Comparison of ENCODE assay signal across 14 cellular contexts in the genomic region with DNA sequence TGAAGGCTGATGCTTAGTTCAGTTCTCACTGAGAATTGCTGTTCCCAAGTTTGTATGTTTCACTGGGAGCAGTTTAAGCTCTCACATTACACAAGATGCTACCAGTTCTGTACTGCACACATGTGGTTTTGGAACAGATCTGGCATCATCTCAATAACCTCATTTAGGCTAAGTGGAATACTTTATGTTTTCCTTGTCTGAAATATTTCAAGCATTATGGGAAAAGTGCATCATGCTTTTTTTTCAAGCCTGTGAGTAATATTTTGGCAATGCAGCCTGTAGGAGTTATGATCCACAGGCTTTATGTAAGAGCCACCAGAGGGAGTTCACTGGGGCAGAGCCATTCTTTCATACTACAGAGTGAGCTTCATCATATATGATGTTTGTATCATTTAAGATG.
DNase-seq lines count a peak whose midpoint lies in the region; ATAC-seq and TF ChIP-seq lines count a peak whose summit lies in the region.
"Had no signal": no experiment of that assay in that cellular context is flagged by ENCODE, and none has a peak within 500 bp of the region (broad histone marks: within the 10 kb centered on the region; RNA-seq: fewer than 3 reads in every experiment).

No MANE protein-coding gene starts in this region.

- no peak overlapping the region for H3K4me3 ChIP-seq in AG04449 (ENCODE audit: low read depth, low read length)
- H3K4me3 ChIP-seq in RWPE2 (ENCODE audit: severe bottlenecking), result no peak overlapping the region

- no peaks in the 10 kb centered on the region for H3K36me3 ChIP-seq in RWPE2 (ENCODE audit: low read depth)

- no peaks in the 10 kb centered on the region for H3K9me3 ChIP-seq in RWPE2 (ENCODE audit: severe bottlenecking)

- intact Hi-C loops in left cardiac atrium (cut with DNase I), result no loop called here

- peak; percentile 67 for ATAC-seq in RWPE2 (ENCODE audit: low read depth)
- peak; percentile 41 to 49 for ATAC-seq in left cardiac atrium
- no peak for ATAC-seq in HG03432 (IDR thresholded peaks at IDR 0.05; ENCODE audit: unreplicated experiment)
- ATAC-seq in GM21423 (IDR thresholded peaks at IDR 0.05; ENCODE audit: unreplicated experiment), result no peak
- ATAC-seq: CD8-positive, alpha-beta T cell; WTC11 had no signal

- no peaks in the 10 kb centered on the region for H3K27me3 ChIP-seq in RWPE2 (ENCODE audit: insufficient read depth, poor library complexity, severe bottlenecking)

- CTCF ChIA-PET in AG04449 (lab: Yijun Ruan, JAX), result no interaction called here

- H3K27ac ChIP-seq in RWPE2 (ENCODE audit: poor library complexity, severe bottlenecking), result no peak overlapping the region

- POLR2A ChIA-PET in AG04449 (lab: Yijun Ruan, JAX), result no interaction called here

- H3K4me1 ChIP-seq in RWPE2 (ENCODE audit: insufficient read depth, poor library complexity, severe bottlenecking), result no peaks in the 10 kb centered on the region

- TF ChIP-seq CTCF in AG04449 (IDR thresholded peaks at IDR 0.05; ENCODE audit: insufficient read depth, low read length, missing control alignments) (no peak), RWPE2 (IDR thresholded peaks at IDR 0.05; ENCODE audit: poor library complexity, severe bottlenecking) (peak; percentile 25)

- DNase-seq in AG04449 (ENCODE audit: low read depth, low spot score) (peak; percentile 5), HCEC 1CT (peak; percentile 0), RWPE2 (ENCODE audit: low spot score) (no peak), left cardiac atrium (no peak), NCI-H1436 treated with DMSO at 0.1 percent for 48 hours (lab: John Stamatoyannopoulos, UW) (no peak), amygdala (lab: John Stamatoyannopoulos, UW) (no peak)
- DNase-seq: activated effector memory CD4-positive, alpha-beta T cell treated with Interleukin-2 at 50 U/mL for 16 hours; CD8-positive, alpha-beta T cell; NCI-H1417 treated with DMSO at 0.1 percent for 48 hours; posterior cingulate gyrus; stimulated activated CD4-positive, alpha-beta T cell treated with anti-CD3 and anti-CD28 coated beads, Interleukin-2, amount 100 ng/mL, for 24 hours had no signal

Comparison
In these comparisons a context has a peak if more than half of its experiments do, and no peak if none do; other contexts are left out.
1. DNase-seq: peak in AG04449 (single experiment) and HCEC 1CT (single experiment); none in RWPE2 (single experiment), left cardiac atrium (single experiment), NCI-H1436 treated with DMSO at 0.1 percent for 48 hours (single experiment) and amygdala (0 of 56).
2. ATAC-seq: peak in RWPE2 (single experiment) and left cardiac atrium (2 of 2); none in HG03432 (single experiment) and GM21423 (single experiment).